Comparison of ENCODE assay signal across 1 cellular context in genomic region chr16:58471209-58471975, GRCh38.
TF ChIP-seq lines count a peak whose summit lies in the region.

No MANE protein-coding gene starts in this region.

TF ChIP-seq in GM23338, 12 proteins besides CTCF, POLR2A, EP300 and RAD21 (continued from another document):
- TF ChIP-seq ZNF462 (CRISPR knock-in tag; IDR thresholded peaks at IDR 0.05) (no peak), CREB1 (CRISPR knock-in tag; IDR thresholded peaks at IDR 0.05; ENCODE audit: low read depth) (no peak), EZH2 (IDR thresholded peaks at IDR 0.05; ENCODE audit: low read depth, unreplicated experiment) (no peak)
